ENCODE assay signal across 28 cellular contexts in genomic region chr1:931380-932177, GRCh38. TPM values are rescaled to one million over a fixed set of nuclear protein-coding genes. Genes with fewer than 3 reads are reported as not detected.
DNase-seq lines count a peak whose midpoint lies in the region; ATAC-seq and TF ChIP-seq lines count a peak whose summit lies in the region.
"Had no signal": no experiment of that assay in that cellular context is flagged by ENCODE, and none has a peak within 500 bp of the region (broad histone marks: within the 10 kb centered on the region; RNA-seq: fewer than 3 reads in every experiment).

No MANE protein-coding gene starts in this region.

- no peaks in the 10 kb centered on the region for H3K9me3 ChIP-seq in Loucy (ENCODE audit: insufficient read depth, low read depth, low read length)
- H3K9me3 ChIP-seq in neural progenitor cell (ENCODE audit: low read depth), result no peaks in the 10 kb centered on the region
- H3K9me3 ChIP-seq: thoracic aorta, vagina had no signal

- no peaks in the 10 kb centered on the region for H3K79me2 ChIP-seq in Loucy (ENCODE audit: insufficient read depth, low read length)
- H3K79me2 ChIP-seq in neural progenitor cell (ENCODE audit: low read depth), result no peaks in the 10 kb centered on the region
- H3K79me2 ChIP-seq: hepatocyte had no signal

- peak overlapping the region; percentile 44 for H3K4me2 ChIP-seq in Loucy (ENCODE audit: low read depth, low read length, poor library complexity, severe bottlenecking)
- H3K4me2 ChIP-seq in neural progenitor cell, result no peak overlapping the region
- H3K4me2 ChIP-seq: hepatocyte had no signal

- DNase-seq in activated CD8-positive, alpha-beta T cell treated with anti-CD3 and anti-CD28 coated beads, Interleukin-2, amount 10 ng/mL, durations not matched to agents 7 days and 5 days, result no peak
- no peak for DNase-seq in activated CD8-positive, alpha-beta T cell treated with anti-CD3 and anti-CD28 coated beads for 36 hours
- no peak for DNase-seq in brain microvascular endothelial cell
- no peak for DNase-seq in neural progenitor cell (ENCODE audit: low spot score)
- DNase-seq in head of caudate nucleus, result no peak
- no peak for DNase-seq in 8988T
- no peak for DNase-seq in cerebellar nuclear complex (lab: John Stamatoyannopoulos, UW)
- DNase-seq: activated CD8-positive, alpha-beta memory T cell treated with anti-CD3 and anti-CD28 coated beads, Interleukin-2, amount 10 ng/mL, durations not matched to agents 7 days and 5 days; activated naive CD4-positive, alpha-beta T cell treated with anti-CD3 and anti-CD28 coated beads, Interleukin-2, amount 10 ng/mL, durations not matched to agents 7 days and 5 days; anterior cingulate cortex; CD4-positive, CD25-positive, alpha-beta regulatory T cell; effector CD8-positive, alpha-beta T cell; foreskin keratinocyte; naive thymus-derived CD4-positive, alpha-beta T cell; NCI-H1105; NCI-H446 treated with DMSO at 0.1 percent for 48 hours; NK-92 treated with Interleukin-12 subunit alpha and Interleukin-12 subunit beta, amount 100 ng/mL, for 24 hours; SHP77 treated with DMSO at 0.1 percent for 48 hours; T-helper 1 cell had no signal

- peak overlapping the region; percentile 25 for H3K9ac ChIP-seq in Loucy (ENCODE audit: low read depth, low read length, poor library complexity, severe bottlenecking)
- H3K9ac ChIP-seq in neural progenitor cell, result no peak overlapping the region

- H3K4me3 ChIP-seq in Loucy (ENCODE audit: low read length, poor library complexity, severe bottlenecking) (no peak overlapping the region), brain microvascular endothelial cell (ENCODE audit: low read depth, low read length) (no peak overlapping the region), neural progenitor cell (no peak overlapping the region)
- H3K4me3 ChIP-seq: hepatocyte, thoracic aorta, vagina had no signal

- in situ Hi-C loops in brain microvascular endothelial cell (cut with HindIII; ENCODE audit: low pct_ligation_motif_present, low sequenced_read_pairs), result no loop called here

- no peak for TF ChIP-seq CTCF in activated CD8-positive, alpha-beta T cell treated with anti-CD3 and anti-CD28 coated beads for 36 hours (IDR thresholded peaks at IDR 0.05)
- TF ChIP-seq CTCF in Loucy (conservative IDR thresholded peaks at IDR 0.05; ENCODE audit: low read length) (no peak), brain microvascular endothelial cell (IDR thresholded peaks at IDR 0.05; ENCODE audit: low read depth, low read length, missing control alignments) (peak; percentile 20), neural progenitor cell (IDR thresholded peaks at IDR 0.05) (no peak)

- H3K9me3 Mint-ChIP-seq in activated CD8-positive, alpha-beta T cell treated with anti-CD3 and anti-CD28 coated beads, Interleukin-2, amount 10 ng/mL, durations not matched to agents 7 days and 5 days (ENCODE audit: insufficient read depth), result no peaks in the 10 kb centered on the region
- H3K9me3 Mint-ChIP-seq in activated CD8-positive, alpha-beta T cell treated with anti-CD3 and anti-CD28 coated beads for 36 hours, result no peaks in the 10 kb centered on the region
- H3K9me3 Mint-ChIP-seq in neural progenitor cell, result no peaks in the 10 kb centered on the region
- H3K9me3 Mint-ChIP-seq: activated naive CD4-positive, alpha-beta T cell treated with anti-CD3 and anti-CD28 coated beads, Interleukin-2, amount 10 ng/mL, durations not matched to agents 7 days and 5 days; CD4-positive, CD25-positive, alpha-beta regulatory T cell; naive thymus-derived CD4-positive, alpha-beta T cell; stimulated activated memory B cell treated with anti-CD40 and anti-IgM and Interleukin-4, amounts not matched to agents 10 μg/mL and 1 μg/mL and 100 μg/mL, for 72 hours had no signal

- H4K20me1 ChIP-seq in Loucy (ENCODE audit: insufficient read depth, low read length, poor library complexity, severe bottlenecking), result no peaks in the 10 kb centered on the region
- peaks cover 55% of the 10 kb centered on the region for H4K20me1 ChIP-seq in neural progenitor cell (ENCODE audit: low read depth)

- H3K27ac ChIP-seq in brain microvascular endothelial cell (no peak overlapping the region), neural progenitor cell (no peak overlapping the region)
- H3K27ac ChIP-seq: foreskin keratinocyte, hepatocyte, thoracic aorta, vagina had no signal

- intact Hi-C loops in activated CD8-positive, alpha-beta T cell treated with anti-CD3 and anti-CD28 coated beads for 36 hours (cut with micrococcal nuclease), result no loop called here
- intact Hi-C loops in head of caudate nucleus (cut with DNase I), result no loop called here

- H3K36me3 Mint-ChIP-seq in activated CD8-positive, alpha-beta T cell treated with anti-CD3 and anti-CD28 coated beads, Interleukin-2, amount 10 ng/mL, durations not matched to agents 7 days and 5 days (ENCODE audit: low read depth), result no peaks in the 10 kb centered on the region
- no peaks in the 10 kb centered on the region for H3K36me3 Mint-ChIP-seq in activated CD8-positive, alpha-beta T cell treated with anti-CD3 and anti-CD28 coated beads for 36 hours (ENCODE audit: low read depth)
- no peaks in the 10 kb centered on the region for H3K36me3 Mint-ChIP-seq in neural progenitor cell
- H3K36me3 Mint-ChIP-seq: activated CD8-positive, alpha-beta memory T cell treated with anti-CD3 and anti-CD28 coated beads, Interleukin-2, amount 10 ng/mL, durations not matched to agents 7 days and 5 days; activated naive CD4-positive, alpha-beta T cell treated with anti-CD3 and anti-CD28 coated beads, Interleukin-2, amount 10 ng/mL, durations not matched to agents 7 days and 5 days; CD4-positive, CD25-positive, alpha-beta regulatory T cell; naive thymus-derived CD4-positive, alpha-beta T cell; stimulated activated memory B cell treated with anti-CD40 and anti-IgM and Interleukin-4, amounts not matched to agents 10 μg/mL and 1 μg/mL and 100 μg/mL, for 72 hours had no signal

- no peaks in the 10 kb centered on the region for H3K27me3 ChIP-seq in Loucy (ENCODE audit: insufficient read depth, low read length, poor library complexity, severe bottlenecking)
- peaks cover 47% of the 10 kb centered on the region for H3K27me3 ChIP-seq in brain microvascular endothelial cell (replicated peaks)
- peaks cover 93% of the 10 kb centered on the region for H3K27me3 ChIP-seq in neural progenitor cell
- H3K27me3 ChIP-seq: vagina had no signal

- no peak for ATAC-seq in activated CD8-positive, alpha-beta T cell treated with anti-CD3 and anti-CD28 coated beads, Interleukin-2, amount 10 ng/mL, durations not matched to agents 7 days and 5 days
- ATAC-seq in activated CD8-positive, alpha-beta T cell treated with anti-CD3 and anti-CD28 coated beads for 36 hours, result no peak
- ATAC-seq: activated CD8-positive, alpha-beta memory T cell treated with anti-CD3 and anti-CD28 coated beads, Interleukin-2, amount 10 ng/mL, durations not matched to agents 7 days and 5 days; foreskin keratinocyte; HCT116; naive thymus-derived CD4-positive, alpha-beta T cell; stimulated activated memory B cell treated with anti-CD40 and anti-IgM and Interleukin-4, amounts not matched to agents 10 μg/mL and 1 μg/mL and 100 μg/mL, for 72 hours had no signal

- H3F3A ChIP-seq in Loucy (ENCODE audit: low read depth) (no peaks in the 10 kb centered on the region), neural progenitor cell (ENCODE audit: low read depth) (peaks cover 9% of the 10 kb centered on the region)

- H3K36me3 ChIP-seq in Loucy (ENCODE audit: insufficient read depth, low read length) (no peaks in the 10 kb centered on the region), brain microvascular endothelial cell (replicated peaks) (no peaks in the 10 kb centered on the region), neural progenitor cell (no peaks in the 10 kb centered on the region)
- H3K36me3 ChIP-seq: thoracic aorta, vagina had no signal

- H3K4me1 Mint-ChIP-seq in activated CD8-positive, alpha-beta T cell treated with anti-CD3 and anti-CD28 coated beads, Interleukin-2, amount 10 ng/mL, durations not matched to agents 7 days and 5 days (ENCODE audit: low read depth), result peaks cover 5% of the 10 kb centered on the region
- H3K4me1 Mint-ChIP-seq in activated CD8-positive, alpha-beta T cell treated with anti-CD3 and anti-CD28 coated beads for 36 hours (ENCODE audit: low read depth), result no peaks in the 10 kb centered on the region
- H3K4me1 Mint-ChIP-seq in neural progenitor cell, result peaks cover 21% of the 10 kb centered on the region
- H3K4me1 Mint-ChIP-seq: activated naive CD4-positive, alpha-beta T cell treated with anti-CD3 and anti-CD28 coated beads, Interleukin-2, amount 10 ng/mL, durations not matched to agents 7 days and 5 days had no signal

- H2AFZ ChIP-seq in Loucy (ENCODE audit: low read length) (no peak overlapping the region), neural progenitor cell (replicated peaks) (no peak overlapping the region)
- H2AFZ ChIP-seq: hepatocyte had no signal

- POLR2A ChIA-PET in activated CD8-positive, alpha-beta T cell treated with anti-CD3 and anti-CD28 coated beads, Interleukin-2, amount 10 ng/mL, durations not matched to agents 7 days and 5 days (lab: Charles Lee), result no interaction called here
- POLR2A ChIA-PET in activated CD8-positive, alpha-beta T cell treated with anti-CD3 and anti-CD28 coated beads for 36 hours (lab: Charles Lee), result interaction anchor here (0.8 kb wide), 1 partner anchor 14 kb away, joined by 3 read pairs; no protein-coding TSS in a partner anchor

- no peak overlapping the region for H3K4me3 Mint-ChIP-seq in activated CD8-positive, alpha-beta T cell treated with anti-CD3 and anti-CD28 coated beads, Interleukin-2, amount 10 ng/mL, durations not matched to agents 7 days and 5 days
- no peak overlapping the region for H3K4me3 Mint-ChIP-seq in activated CD8-positive, alpha-beta T cell treated with anti-CD3 and anti-CD28 coated beads for 36 hours
- peak overlapping the region; percentile 12 for H3K4me3 Mint-ChIP-seq in neural progenitor cell
- H3K4me3 Mint-ChIP-seq: activated CD8-positive, alpha-beta memory T cell treated with anti-CD3 and anti-CD28 coated beads, Interleukin-2, amount 10 ng/mL, durations not matched to agents 7 days and 5 days; activated naive CD4-positive, alpha-beta T cell treated with anti-CD3 and anti-CD28 coated beads, Interleukin-2, amount 10 ng/mL, durations not matched to agents 7 days and 5 days; CD4-positive, CD25-positive, alpha-beta regulatory T cell; naive thymus-derived CD4-positive, alpha-beta T cell; stimulated activated memory B cell treated with anti-CD40 and anti-IgM and Interleukin-4, amounts not matched to agents 10 μg/mL and 1 μg/mL and 100 μg/mL, for 72 hours had no signal

- H3K4me1 ChIP-seq in Loucy (ENCODE audit: insufficient read depth, low read length, poor library complexity, severe bottlenecking), result peaks cover 17% of the 10 kb centered on the region
- peaks cover 12% of the 10 kb centered on the region for H3K4me1 ChIP-seq in neural progenitor cell
- H3K4me1 ChIP-seq: foreskin keratinocyte had no signal

- peak overlapping the region; percentile 24 for H3K27ac Mint-ChIP-seq in activated CD8-positive, alpha-beta T cell treated with anti-CD3 and anti-CD28 coated beads, Interleukin-2, amount 10 ng/mL, durations not matched to agents 7 days and 5 days
- no peak overlapping the region for H3K27ac Mint-ChIP-seq in activated CD8-positive, alpha-beta T cell treated with anti-CD3 and anti-CD28 coated beads for 36 hours
- no peak overlapping the region for H3K27ac Mint-ChIP-seq in neural progenitor cell
- H3K27ac Mint-ChIP-seq: activated CD8-positive, alpha-beta memory T cell treated with anti-CD3 and anti-CD28 coated beads, Interleukin-2, amount 10 ng/mL, durations not matched to agents 7 days and 5 days; activated naive CD4-positive, alpha-beta T cell treated with anti-CD3 and anti-CD28 coated beads, Interleukin-2, amount 10 ng/mL, durations not matched to agents 7 days and 5 days; CD4-positive, CD25-positive, alpha-beta regulatory T cell; stimulated activated memory B cell treated with anti-CD40 and anti-IgM and Interleukin-4, amounts not matched to agents 10 μg/mL and 1 μg/mL and 100 μg/mL, for 72 hours had no signal

- peaks cover 22% of the 10 kb centered on the region for H3K27me3 Mint-ChIP-seq in activated CD8-positive, alpha-beta T cell treated with anti-CD3 and anti-CD28 coated beads, Interleukin-2, amount 10 ng/mL, durations not matched to agents 7 days and 5 days (ENCODE audit: low read depth)
- H3K27me3 Mint-ChIP-seq in activated CD8-positive, alpha-beta T cell treated with anti-CD3 and anti-CD28 coated beads for 36 hours, result peaks cover 18% of the 10 kb centered on the region
- peaks cover 51% of the 10 kb centered on the region for H3K27me3 Mint-ChIP-seq in neural progenitor cell (ENCODE audit: insufficient read depth, low read depth)

- CTCF ChIA-PET in activated CD8-positive, alpha-beta T cell treated with anti-CD3 and anti-CD28 coated beads, Interleukin-2, amount 10 ng/mL, durations not matched to agents 7 days and 5 days (lab: Charles Lee), result no interaction called here
- CTCF ChIA-PET in activated CD8-positive, alpha-beta T cell treated with anti-CD3 and anti-CD28 coated beads for 36 hours (lab: Charles Lee), result interaction anchor here (1.7 kb wide), 1 partner anchor 27 kb away, joined by 6 read pairs; no protein-coding TSS in a partner anchor

- H3K9me2 ChIP-seq in Loucy (replicated peaks; ENCODE audit: low read depth, low read length), result no peaks in the 10 kb centered on the region

RNA-seq across cellular contexts. Expression of gene SAMD11, which starts 7.9 kb away (rescaled TPM):
- not detected for total RNA-seq in activated CD8-positive, alpha-beta T cell treated with anti-CD3 and anti-CD28 coated beads, Interleukin-2, amount 10 ng/mL, durations not matched to agents 7 days and 5 days
- not detected for total RNA-seq in activated CD8-positive, alpha-beta T cell treated with anti-CD3 and anti-CD28 coated beads for 36 hours
- 0.15 TPM in 1 of 2 replicates, not detected in the other for total RNA-seq in neural progenitor cell (ENCODE audit: low replicate concordance)
- total RNA-seq: CD4-positive, CD25-positive, alpha-beta regulatory T cell; foreskin keratinocyte; naive thymus-derived CD4-positive, alpha-beta T cell had no signal

RNA-seq across cellular contexts. Expression of gene NOC2L, which starts 27.5 kb away (rescaled TPM):
- 10 to 100 TPM; 61.7 to 68.7 TPM for total RNA-seq in activated CD8-positive, alpha-beta T cell treated with anti-CD3 and anti-CD28 coated beads, Interleukin-2, amount 10 ng/mL, durations not matched to agents 7 days and 5 days
- 100 to 1,000 TPM; 138 to 139 TPM for total RNA-seq in activated CD8-positive, alpha-beta T cell treated with anti-CD3 and anti-CD28 coated beads for 36 hours
- total RNA-seq in neural progenitor cell (ENCODE audit: low replicate concordance), result 39.6 and 69.1 TPM in 2 replicates

RNA-seq across cellular contexts. Expression of gene KLHL17, which starts 28.8 kb away (rescaled TPM):
- total RNA-seq in activated CD8-positive, alpha-beta T cell treated with anti-CD3 and anti-CD28 coated beads, Interleukin-2, amount 10 ng/mL, durations not matched to agents 7 days and 5 days, result 10 to 100 TPM; 24.4 to 27.7 TPM
- 10 to 100 TPM; 27.8 to 31.2 TPM for total RNA-seq in activated CD8-positive, alpha-beta T cell treated with anti-CD3 and anti-CD28 coated beads for 36 hours
- 10.7 and 33.8 TPM in 2 replicates for total RNA-seq in neural progenitor cell (ENCODE audit: low replicate concordance)

RNA-seq across cellular contexts. Expression of gene PLEKHN1, which starts 34.7 kb away (rescaled TPM):
- 1 to 10 TPM; 1.7 to 2.2 TPM for total RNA-seq in activated CD8-positive, alpha-beta T cell treated with anti-CD3 and anti-CD28 coated beads, Interleukin-2, amount 10 ng/mL, durations not matched to agents 7 days and 5 days
- total RNA-seq in activated CD8-positive, alpha-beta T cell treated with anti-CD3 and anti-CD28 coated beads for 36 hours, result 1 to 10 TPM; 1.0 to 1.3 TPM
- total RNA-seq in neural progenitor cell (ENCODE audit: low replicate concordance), result 0.09 TPM in 1 of 2 replicates, not detected in the other
- total RNA-seq: cerebellum had no signal

RNA-seq across cellular contexts. Expression of gene PERM1, which starts 50.3 kb away (rescaled TPM):
- not detected for total RNA-seq in activated CD8-positive, alpha-beta T cell treated with anti-CD3 and anti-CD28 coated beads, Interleukin-2, amount 10 ng/mL, durations not matched to agents 7 days and 5 days
- not detected for total RNA-seq in activated CD8-positive, alpha-beta T cell treated with anti-CD3 and anti-CD28 coated beads for 36 hours
- not detected in 2 replicates for total RNA-seq in neural progenitor cell (ENCODE audit: low replicate concordance)
- total RNA-seq: activated CD8-positive, alpha-beta memory T cell treated with anti-CD3 and anti-CD28 coated beads, Interleukin-2, amount 10 ng/mL, durations not matched to agents 7 days and 5 days; CD4-positive, CD25-positive, alpha-beta regulatory T cell; foreskin keratinocyte; hepatocyte; mesenteric fat pad; naive thymus-derived CD4-positive, alpha-beta T cell; osteocyte; vagina had no signal
